In genomic region chr1:113389356-113389952, GRCh38 we compare ENCODE assay signal across 8 cellular contexts. TPM values are rescaled to one million over a fixed set of nuclear protein-coding genes. Genes with fewer than 3 reads are reported as not detected.
DNase-seq lines count a peak whose midpoint lies in the region; ATAC-seq, FAIRE-seq and TF ChIP-seq lines count a peak whose summit lies in the region.

No MANE protein-coding gene starts in this region.

- WGBS in pancreas, 2 donors, result 2% methylated on average over 13 of the region's 13 CpGs

- peak overlapping the region; percentile 63 for H3K27ac Mint-ChIP-seq in endothelial cell (ENCODE audit: unreplicated experiment)

- no peaks in the 10 kb centered on the region for H3K36me3 ChIP-seq in PC-3 (ENCODE audit: low read depth, low read length)
- H3K36me3 ChIP-seq in pancreas, result no peaks in the 10 kb centered on the region

- H3F3A ChIP-seq in PC-3 (ENCODE audit: low read length, unreplicated experiment), result no peaks in the 10 kb centered on the region

- peak overlapping the region; percentile 55 for H3K9ac ChIP-seq in PC-3 (ENCODE audit: low read length)

- peaks cover 35% of the 10 kb centered on the region for H3K79me2 ChIP-seq in PC-3 (ENCODE audit: low read length)

- peak overlapping the region; percentile 95 for H2AFZ ChIP-seq in PC-3 (ENCODE audit: low read length)

- H3K27me3 ChIP-seq in PC-3 (ENCODE audit: low read length) (no peaks in the 10 kb centered on the region), pancreas (no peaks in the 10 kb centered on the region)

- H3K4me1 ChIP-seq in PC-3 (ENCODE audit: insufficient read depth, low read length) (peaks cover 32% of the 10 kb centered on the region), pancreas (peaks cover under 1 to 14% (median 10%) of the 10 kb centered on the region in 3 donors)

- H3K9me3 ChIP-seq in PC-3 (ENCODE audit: low read length), result no peaks in the 10 kb centered on the region
- no peaks in the 10 kb centered on the region for H3K9me3 ChIP-seq in pancreas

- peak overlapping the region; percentile 42 for H3K27ac ChIP-seq in PC-3 (ENCODE audit: low read length)
- H3K27ac ChIP-seq in pancreas, result peak overlapping the region; percentile 73 to 97 (median 92)

- H3K36me3 Mint-ChIP-seq in endothelial cell (ENCODE audit: low read depth, unreplicated experiment), result no peaks in the 10 kb centered on the region

- intact Hi-C loops in PC-3 (cut with micrococcal nuclease) (loop anchor here (2.0 kb wide), 1 partner anchor 249 kb away; no protein-coding TSS in a partner anchor), pancreas (cut with DNase I) (loop anchor here in 2 of 3 donors (10.0 kb wide), 1 partner anchor 245 kb away; no protein-coding TSS in a partner anchor)

- H3K4me1 Mint-ChIP-seq in endothelial cell (ENCODE audit: unreplicated experiment), result peaks cover 23% of the 10 kb centered on the region

- CTCF ChIA-PET in PC-3 (lab: Charles Lee), result interaction anchor here (1.3 kb wide), 1 partner anchor 67 kb away, joined by 3 read pairs; no protein-coding TSS in a partner anchor

- peak overlapping the region; percentile 99 for H3K4me2 ChIP-seq in PC-3 (ENCODE audit: low read length)

- POLR2A ChIA-PET in PC-3 (lab: Charles Lee; ENCODE audit: unreplicated experiment), result interaction anchor here (0.7 to 0.9 kb wide), 3 partner anchors 68 to 770 kb away, joined by 3 read pairs; partner anchors contain the start of gene ST7L

- no peaks in the 10 kb centered on the region for H3K9me3 Mint-ChIP-seq in endothelial cell (ENCODE audit: unreplicated experiment)

- TF ChIP-seq CTCF in PC-3 (conservative IDR thresholded peaks at IDR 0.05; ENCODE audit: low read depth, low read length) (no peak), endothelial cell (IDR thresholded peaks at IDR 0.05; ENCODE audit: unreplicated experiment) (no peak), pancreas (IDR thresholded peaks at IDR 0.05) (no peak)

- peaks cover 7% of the 10 kb centered on the region for H3K27me3 Mint-ChIP-seq in endothelial cell (ENCODE audit: unreplicated experiment)

- H3K4me3 Mint-ChIP-seq in endothelial cell (ENCODE audit: unreplicated experiment), result peak overlapping the region; percentile 89

- H3K4me3 ChIP-seq in PC-3 (ENCODE audit: low read length) (peak overlapping the region; percentile 75), pancreas (peak overlapping the region; percentile 49 to 92 (median 90))

- H4K20me1 ChIP-seq in PC-3 (ENCODE audit: low read length), result 0 out of 2 replicates have a peak, but pooled peaks cover 6% of the 10 kb centered on the region

- DNase-seq in EL, result peak; percentile 7
- peak; percentile 8 for DNase-seq in PC-3
- no peak for DNase-seq in endothelial cell (ENCODE audit: low spot score)
- DNase-seq in pancreas, result peak in 1 of 6 donors; percentile 26
- DNase-seq in amniotic stem cell (lab: John Stamatoyannopoulos, UW), result no peak
- no peak for DNase-seq in NCI-H2171 treated with DMSO at 0.1 percent for 48 hours (lab: John Stamatoyannopoulos, UW)

- ATAC-seq in PC-3, result peak; percentile 1; the same call in 1 of the 2 replicates
- ATAC-seq in pancreas, result peak in 2 of 4 donors; percentile 0 to 2
- ATAC-seq in HG03571 (IDR thresholded peaks at IDR 0.05; ENCODE audit: unreplicated experiment), result no peak
- no peak for ATAC-seq in GM21515 (IDR thresholded peaks at IDR 0.05; ENCODE audit: unreplicated experiment)

- H3K9me2 ChIP-seq in PC-3 (replicated peaks; ENCODE audit: low read length), result no peaks in the 10 kb centered on the region

- TSS peak; percentile 53 for BruUV-seq in PC-3 (replicated peaks; lab: Mats Ljungman, UMichigan)

- no peak for FAIRE-seq in pancreas (lab: Jason Lieb, UNC)

RNA-seq across cellular contexts. Expression of gene MAGI3, which starts 0.9 kb away (rescaled TPM):
- total RNA-seq in PC-3 (2014; rRNA removed) (7.2 and 10.7 TPM in 2 replicates), endothelial cell (ENCODE audit: unreplicated experiment) (18.9 TPM), pancreas (10 to 100 TPM; 11.5 to 24.2 (median 16.4) TPM)
- polyA plus RNA-seq in pancreas, result 1 to 10 TPM; 4.6 to 7.3 TPM

Comparison
In these comparisons a context has a peak if more than half of its experiments do, and no peak if none do; other contexts are left out.
1. DNase-seq: peak in EL (single experiment) and PC-3 (single experiment); none in endothelial cell (single experiment), amniotic stem cell (single experiment) and NCI-H2171 treated with DMSO at 0.1 percent for 48 hours (single experiment).